Comparison of ENCODE assay signal across 13 cellular contexts in the genomic region with DNA sequence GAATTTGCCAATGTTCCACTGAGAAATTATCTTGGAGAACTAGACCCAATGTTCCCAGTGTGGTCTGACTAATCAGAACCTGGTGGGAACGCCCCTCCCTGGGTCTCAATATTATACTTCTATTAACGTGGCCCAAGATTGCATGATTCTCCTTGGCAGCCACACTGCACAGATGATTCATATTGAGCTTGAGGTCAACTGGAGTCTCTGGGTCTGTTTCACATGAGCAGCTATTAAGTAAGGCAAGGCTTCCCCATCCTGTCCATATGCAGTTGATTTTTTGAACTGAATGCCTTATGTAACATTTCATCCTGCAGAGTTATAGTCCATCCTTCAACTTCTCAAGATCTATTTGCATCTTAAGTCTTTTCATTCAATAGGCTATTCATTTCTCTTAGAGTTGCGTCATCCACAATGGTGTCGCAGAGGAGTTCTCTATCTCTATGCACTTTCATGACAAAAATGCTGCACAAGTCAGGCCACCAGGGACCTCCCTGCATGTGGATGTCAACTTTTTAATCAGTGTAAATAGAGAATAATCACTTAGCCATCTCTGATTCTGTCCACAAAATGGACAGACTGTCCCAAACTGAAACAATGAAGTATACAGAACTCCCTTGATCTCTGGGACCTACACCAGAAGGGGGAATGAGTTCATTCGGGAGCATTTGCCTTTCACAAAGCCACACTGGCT.
DNase-seq lines count a peak whose midpoint lies in the region; FAIRE-seq and TF ChIP-seq lines count a peak whose summit lies in the region.
"Had no signal": no experiment of that assay in that cellular context is flagged by ENCODE, and none has a peak within 500 bp of the region (broad histone marks: within the 10 kb centered on the region; RNA-seq: fewer than 3 reads in every experiment).

No MANE protein-coding gene starts in this region.

- no peaks in the 10 kb centered on the region for H3K4me1 ChIP-seq in tibial nerve

- intact Hi-C loops in cardiac septum (cut with DNase I): no loop called here

- H3K9me3 ChIP-seq in tibial nerve: peaks cover 0 to 7% (median 0%) of the 10 kb centered on the region in 4 donors

- FAIRE-seq in HTR-8/SVneo (lab: Jason Lieb, UNC): no peak
- FAIRE-seq: endometrium, keratinocyte had no signal

- H3K36me3 ChIP-seq in tibial nerve: no peaks in the 10 kb centered on the region

- H3K27ac ChIP-seq in tibial nerve: no peak overlapping the region

- in situ Hi-C loops in astrocyte of the spinal cord (cut with HindIII; ENCODE audit: low sequenced_read_pairs): no loop called here

- DNase-seq in SIG-M5 treated with dmso at 0.1 percent for 504 hours (lab: John Stamatoyannopoulos, UW; ENCODE audit: unreplicated experiment) (peak; percentile 58), SIG-M5 (lab: John Stamatoyannopoulos, UW) (no peak), astrocyte of the spinal cord (ENCODE audit: low read depth, low spot score) (peak; percentile 48), cardiac septum (ENCODE audit: low spot score) (peak; percentile 36), tibial nerve (ENCODE audit: low spot score in 2 of 2) (peak; percentile 35 to 48), NCI-H2081 (lab: John Stamatoyannopoulos, UW) (no peak), HTR-8/SVneo (ENCODE audit: insufficient read length, low spot score) (no peak)
- DNase-seq in activated naive CD4-positive, alpha-beta T cell treated with anti-CD3 and anti-CD28 coated beads, Interleukin-2, amount 50 U/mL, for 16 hours: no peak
- DNase-seq: 8988T; activated naive CD8-positive, alpha-beta T cell treated with anti-CD3 and anti-CD28 coated beads, Interleukin-2, amount 10 ng/mL, durations not matched to agents 7 days and 5 days; NCI-H187 had no signal

- TF ChIP-seq CTCF in astrocyte of the spinal cord (IDR thresholded peaks at IDR 0.05; ENCODE audit: low read depth, low read length): no peak
- no peak for TF ChIP-seq CTCF in tibial nerve (IDR thresholded peaks at IDR 0.05)

- H3K4me3 ChIP-seq in astrocyte of the spinal cord (ENCODE audit: low read depth, low read length) (no peak overlapping the region), tibial nerve (no peak overlapping the region)

- 43 to 58% methylated on average over 5 of the region's 5 CpGs for WGBS in tibial nerve, 2 donors

- TF ChIP-seq EP300 in tibial nerve (IDR thresholded peaks at IDR 0.05): peak in 1 of 2 donors; percentile 47

- H3K27me3 ChIP-seq in tibial nerve: no peaks in the 10 kb centered on the region

- no peak for TF ChIP-seq POLR2A in tibial nerve (IDR thresholded peaks at IDR 0.05)

Comparison
In these comparisons a context has a peak if more than half of its experiments do, and no peak if none do; other contexts are left out.
1. DNase-seq: peak in SIG-M5 treated with dmso at 0.1 percent for 504 hours (single experiment), astrocyte of the spinal cord (single experiment), cardiac septum (single experiment) and tibial nerve (2 of 2); none in SIG-M5 (single experiment), NCI-H2081 (0 of 2), activated naive CD4-positive, alpha-beta T cell treated with anti-CD3 and anti-CD28 coated beads, Interleukin-2, amount 50 U/mL, for 16 hours (single experiment) and HTR-8/SVneo (single experiment).